20 cellular contexts compared by ENCODE assay signal in genomic region chr4:30962949-30963348, GRCh38.
DNase-seq lines count a peak whose midpoint lies in the region; ATAC-seq and TF ChIP-seq lines count a peak whose summit lies in the region.
"Had no signal": no experiment of that assay in that cellular context is flagged by ENCODE, and none has a peak within 500 bp of the region (broad histone marks: within the 10 kb centered on the region; RNA-seq: fewer than 3 reads in every experiment).

No MANE protein-coding gene starts in this region.

- H3K27ac Mint-ChIP-seq in effector memory CD8-positive, alpha-beta T cell, result no peak overlapping the region
- H3K27ac Mint-ChIP-seq: activated CD4-positive, alpha-beta memory T cell treated with anti-CD3 and anti-CD28 coated beads for 36 hours; activated naive CD4-positive, alpha-beta T cell treated with anti-CD3 and anti-CD28 coated beads for 36 hours; CD8-positive, alpha-beta T cell; stimulated activated naive B cell treated with anti-CD40 and anti-IgM and Interleukin-4, amounts not matched to agents 10 μg/mL and 1 μg/mL and 100 μg/mL, for 72 hours; T-helper 1 cell treated with Interleukin-12 subunit alpha and Interleukin-12 subunit beta and Interleukin-4 antibody, amounts not matched to agents 30 μg/mL and 1 μg/mL, for 36 hours; WTC11 had no signal

- H3K27me3 Mint-ChIP-seq in effector memory CD8-positive, alpha-beta T cell, result no peaks in the 10 kb centered on the region
- H3K27me3 Mint-ChIP-seq: activated CD4-positive, alpha-beta memory T cell treated with anti-CD3 and anti-CD28 coated beads for 36 hours; stimulated activated naive B cell treated with anti-CD40 and anti-IgM and Interleukin-4, amounts not matched to agents 10 μg/mL and 1 μg/mL and 100 μg/mL, for 72 hours had no signal

- H3K4me1 ChIP-seq in mucosa of descending colon (ENCODE audit: low read depth), result no peaks in the 10 kb centered on the region
- H3K4me1 ChIP-seq: tibial nerve had no signal

- H3K9me3 Mint-ChIP-seq in effector memory CD8-positive, alpha-beta T cell, result peaks cover 4 to 11% of the 10 kb centered on the region in 2 donors
- H3K9me3 Mint-ChIP-seq: activated naive CD4-positive, alpha-beta T cell treated with anti-CD3 and anti-CD28 coated beads for 36 hours; stimulated activated naive B cell treated with anti-CD40 and anti-IgM and Interleukin-4, amounts not matched to agents 10 μg/mL and 1 μg/mL and 100 μg/mL, for 72 hours; T-helper 1 cell treated with Interleukin-12 subunit alpha and Interleukin-12 subunit beta and Interleukin-4 antibody, amounts not matched to agents 30 μg/mL and 1 μg/mL, for 36 hours; WTC11 had no signal

- no peaks in the 10 kb centered on the region for H3K9me3 ChIP-seq in SU-DHL-6 (ENCODE audit: insufficient read depth, low read length)
- no peaks in the 10 kb centered on the region for H3K9me3 ChIP-seq in mucosa of descending colon
- H3K9me3 ChIP-seq: tibial nerve had no signal

- H3K27ac ChIP-seq in SU-DHL-6 (ENCODE audit: low read depth, low read length) (no peak overlapping the region), epithelial cell of prostate (no peak overlapping the region)
- H3K27ac ChIP-seq: tibial nerve had no signal

- no peak overlapping the region for H3K9ac ChIP-seq in SU-DHL-6 (ENCODE audit: low read length)

- H3K27me3 ChIP-seq in SU-DHL-6 (ENCODE audit: low read length), result no peaks in the 10 kb centered on the region
- H3K27me3 ChIP-seq: tibial nerve had no signal

- no peaks in the 10 kb centered on the region for H3K36me3 ChIP-seq in SU-DHL-6 (ENCODE audit: low read length)
- H3K36me3 ChIP-seq in mucosa of descending colon (ENCODE audit: low read depth), result no peaks in the 10 kb centered on the region
- H3K36me3 ChIP-seq: tibial nerve had no signal

- H3K36me3 Mint-ChIP-seq in effector memory CD8-positive, alpha-beta T cell (ENCODE audit: insufficient read depth), result no peaks in the 10 kb centered on the region
- H3K36me3 Mint-ChIP-seq: activated CD4-positive, alpha-beta memory T cell treated with anti-CD3 and anti-CD28 coated beads for 36 hours; CD8-positive, alpha-beta T cell; stimulated activated naive B cell treated with anti-CD40 and anti-IgM and Interleukin-4, amounts not matched to agents 10 μg/mL and 1 μg/mL and 100 μg/mL, for 72 hours; WTC11 had no signal

- no peaks in the 10 kb centered on the region for H3K4me1 Mint-ChIP-seq in effector memory CD8-positive, alpha-beta T cell (ENCODE audit: low read depth in 2 of 2)
- H3K4me1 Mint-ChIP-seq: stimulated activated naive B cell treated with anti-CD40 and anti-IgM and Interleukin-4, amounts not matched to agents 10 μg/mL and 1 μg/mL and 100 μg/mL, for 72 hours; WTC11 had no signal

- no peaks in the 10 kb centered on the region for H3F3A ChIP-seq in SU-DHL-6 (ENCODE audit: insufficient read depth)

- no peak overlapping the region for H3K4me3 Mint-ChIP-seq in effector memory CD8-positive, alpha-beta T cell
- H3K4me3 Mint-ChIP-seq: activated CD4-positive, alpha-beta memory T cell treated with anti-CD3 and anti-CD28 coated beads for 36 hours; activated naive CD4-positive, alpha-beta T cell treated with anti-CD3 and anti-CD28 coated beads for 36 hours; CD8-positive, alpha-beta T cell; stimulated activated naive B cell treated with anti-CD40 and anti-IgM and Interleukin-4, amounts not matched to agents 10 μg/mL and 1 μg/mL and 100 μg/mL, for 72 hours; T-helper 1 cell treated with Interleukin-12 subunit alpha and Interleukin-12 subunit beta and Interleukin-4 antibody, amounts not matched to agents 30 μg/mL and 1 μg/mL, for 36 hours; WTC11 had no signal

- intact Hi-C loops in mucosa of descending colon (cut with DNase I, micrococcal nuclease), result no loop called here

- peak overlapping the region; percentile 46 for H2AFZ ChIP-seq in SU-DHL-6 (ENCODE audit: low read depth, low read length, severe bottlenecking)

- TF ChIP-seq CTCF in SU-DHL-6 (IDR thresholded peaks at IDR 0.05; ENCODE audit: insufficient read depth, low read length, poor library complexity, severe bottlenecking), result no peak
- TF ChIP-seq CTCF in mucosa of descending colon (IDR thresholded peaks at IDR 0.05), result no peak

- DNase-seq in HCEC 1CT, result peak; percentile 23
- DNase-seq in epithelial cell of prostate (ENCODE audit: low read depth, low spot score), result peak; percentile 26
- DNase-seq in mucosa of descending colon, result no peak
- DNase-seq in effector memory CD8-positive, alpha-beta T cell, result no peak
- no peak for DNase-seq in NCI-H524 treated with DMSO at 0.1 percent for 48 hours (lab: John Stamatoyannopoulos, UW)
- no peak for DNase-seq in NCI-H510A (lab: John Stamatoyannopoulos, UW)
- DNase-seq: activated CD4-positive, alpha-beta memory T cell treated with anti-CD3 and anti-CD28 coated beads for 36 hours; activated naive CD4-positive, alpha-beta T cell treated with anti-CD3 and anti-CD28 coated beads for 36 hours; activated T-cell treated with anti-CD3 and anti-CD28 coated beads, Interleukin-2, amount 50 U/mL, for 1 hour; CD8-positive, alpha-beta T cell; NCI-H1105 treated with DMSO at 0.1 percent for 48 hours; NCI-H526; SHP77 treated with DMSO at 0.1 percent for 48 hours; stimulated activated naive B cell treated with anti-CD40 and anti-IgM and Interleukin-4, amounts not matched to agents 10 μg/mL and 1 μg/mL and 100 μg/mL, for 72 hours had no signal

- no peaks in the 10 kb centered on the region for H3K9me2 ChIP-seq in SU-DHL-6 (replicated peaks; ENCODE audit: insufficient read depth, low read length)

- no peak overlapping the region for H3K4me2 ChIP-seq in SU-DHL-6 (ENCODE audit: low read depth, low read length, poor library complexity, severe bottlenecking)

- no peak overlapping the region for H3K4me3 ChIP-seq in SU-DHL-6 (ENCODE audit: insufficient read depth, low read length, poor library complexity, severe bottlenecking)
- no peak overlapping the region for H3K4me3 ChIP-seq in mucosa of descending colon
- H3K4me3 ChIP-seq: tibial nerve had no signal

- no peaks in the 10 kb centered on the region for H3K79me2 ChIP-seq in SU-DHL-6 (ENCODE audit: insufficient read depth, low read length)

- H4K20me1 ChIP-seq in SU-DHL-6 (ENCODE audit: low read depth, low read length), result no peaks in the 10 kb centered on the region

- ATAC-seq in mucosa of descending colon (peak; percentile 14), HG03342 (IDR thresholded peaks at IDR 0.05; ENCODE audit: unreplicated experiment) (no peak)
- ATAC-seq in effector memory CD8-positive, alpha-beta T cell (replicated peaks), result no peak
- ATAC-seq: CD8-positive, alpha-beta T cell; sciatic nerve; stimulated activated naive B cell treated with anti-CD40 and anti-IgM and Interleukin-4, amounts not matched to agents 10 μg/mL and 1 μg/mL and 100 μg/mL, for 72 hours; WTC11 had no signal

Comparison
In these comparisons a context has a peak if more than half of its experiments do, and no peak if none do; other contexts are left out.
1. DNase-seq: peak in HCEC 1CT (single experiment) and epithelial cell of prostate (single experiment); none in mucosa of descending colon (0 of 3), effector memory CD8-positive, alpha-beta T cell (0 of 3), NCI-H524 treated with DMSO at 0.1 percent for 48 hours (single experiment) and NCI-H510A (single experiment).